ENCODE assay signal across 8 cellular contexts in the genomic region with DNA sequence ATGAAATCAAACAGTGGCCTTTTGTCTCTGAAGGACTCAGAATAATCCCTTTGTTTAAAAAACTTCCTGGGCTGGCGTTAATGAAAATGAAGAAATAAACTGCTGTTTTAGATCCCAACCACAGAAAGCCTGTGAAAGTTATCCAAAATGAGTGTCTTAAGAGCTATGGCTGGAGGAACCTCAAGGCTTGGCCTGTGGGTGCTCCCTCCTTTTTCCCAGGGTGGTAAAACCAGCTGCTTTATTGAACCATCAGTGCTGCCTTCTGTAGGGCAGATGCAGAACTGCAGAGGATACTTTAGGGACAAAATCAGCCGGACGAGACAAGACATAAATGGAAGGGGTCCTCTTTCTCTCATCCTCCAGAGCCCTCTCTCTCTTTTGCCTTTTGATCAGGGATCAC.
DNase-seq lines count a peak whose midpoint lies in the region; ATAC-seq and TF ChIP-seq lines count a peak whose summit lies in the region.

No MANE protein-coding gene starts in this region.

- H3K4me1 ChIP-seq in adrenal gland (replicated peaks in 1 of 2) (peaks cover 2 to 4% of the 10 kb centered on the region in 2 donors), liver (ENCODE audit: control insufficient read depth in 4 of 4, insufficient read depth in 4 of 4, low read length in 3 of 4) (no peaks in the 10 kb centered on the region), spleen (peaks cover 0 to 4% (median 0%) of the 10 kb centered on the region in 6 donors)

- peaks cover 3% of the 10 kb centered on the region for H3K4me1 Mint-ChIP-seq in activated T-cell treated with anti-CD3 and anti-CD28 coated beads, Interleukin-2, amount 50 U/mL, for 24 hours (ENCODE audit: low read depth)

- H3K4me3 ChIP-seq in HFF-Myc (replicated peaks; ENCODE audit: low read depth, low read length) (no peak overlapping the region), adrenal gland (no peak overlapping the region), liver (ENCODE audit: low read depth in 1 of 3, low read length in 3 of 3) (no peak overlapping the region), spleen (no peak overlapping the region)

- no peaks in the 10 kb centered on the region for H3K27me3 Mint-ChIP-seq in activated T-cell treated with anti-CD3 and anti-CD28 coated beads, Interleukin-2, amount 50 U/mL, for 24 hours

- H3K27ac ChIP-seq in adrenal gland (no peak overlapping the region), liver (ENCODE audit: low read depth in 1 of 2, low read length in 2 of 2) (no peak overlapping the region), spleen (no peak overlapping the region), caudate nucleus (ENCODE audit: low read depth, low read length) (no peak overlapping the region)

- H3K36me3 ChIP-seq in adrenal gland (replicated peaks in 1 of 2) = peaks cover 0 to 70% of the 10 kb centered on the region in 2 donors
- peaks cover 11 to 86% (median 62%) of the 10 kb centered on the region in 4 donors for H3K36me3 ChIP-seq in liver (ENCODE audit: control insufficient read depth in 4 of 4, insufficient read depth in 3 of 4, low read depth in 1 of 4, low read length in 3 of 4)
- H3K36me3 ChIP-seq in spleen = peaks cover 0 to 100% (median 80%) of the 10 kb centered on the region in 6 donors

- no peak overlapping the region for H3K9ac ChIP-seq in liver (ENCODE audit: low read depth in 1 of 2, low read length in 2 of 2)

- H3K9me3 ChIP-seq in adrenal gland (replicated peaks in 1 of 3) (no peaks in the 10 kb centered on the region), liver (ENCODE audit: control insufficient read depth in 4 of 4, low read length in 3 of 4) (no peaks in the 10 kb centered on the region), spleen (no peaks in the 10 kb centered on the region)

- H3K27ac Mint-ChIP-seq in activated T-cell treated with anti-CD3 and anti-CD28 coated beads, Interleukin-2, amount 50 U/mL, for 24 hours = no peak overlapping the region

- intact Hi-C loops in adrenal gland (cut with DNase I) = no loop called here
- intact Hi-C loops in spleen (cut with DNase I; ENCODE audit: low total_unique reads) = no loop called here

- H3K27me3 ChIP-seq in adrenal gland (no peaks in the 10 kb centered on the region), liver (ENCODE audit: control insufficient read depth in 4 of 4, insufficient read depth in 4 of 4, low read length in 3 of 4) (no peaks in the 10 kb centered on the region), spleen (replicated peaks in 1 of 7) (no peaks in the 10 kb centered on the region)

- peaks cover 97% of the 10 kb centered on the region for H3K36me3 Mint-ChIP-seq in activated T-cell treated with anti-CD3 and anti-CD28 coated beads, Interleukin-2, amount 50 U/mL, for 24 hours (ENCODE audit: low read depth)

- WGBS in adrenal gland, 4 donors = 88 to 95% (median 92%) methylated on average over 3 of the region's 3 CpGs
- 92% methylated on average over 3 of the region's 3 CpGs for WGBS in liver
- 85 to 93% (median 91%) methylated on average over 3 of the region's 3 CpGs for WGBS in spleen, 5 donors

- peak; percentile 57 for TF ChIP-seq CTCF in HFF-Myc (IDR thresholded peaks at IDR 0.05; ENCODE audit: low read depth, low read length, missing control alignments)
- peak in 5 of 6 experiments; percentile 5 to 50 (median 44) for TF ChIP-seq CTCF in adrenal gland (IDR thresholded peaks at IDR 0.05)
- TF ChIP-seq CTCF in liver (IDR thresholded peaks at IDR 0.05; ENCODE audit: low read depth, low read length, missing input control) = peak; percentile 31
- peak in 5 of 11 experiments; percentile 18 to 38 (median 22) for TF ChIP-seq CTCF in spleen (IDR thresholded peaks at IDR 0.05 in 8 of 11, conservative IDR thresholded peaks at IDR 0.05 in 3 of 11)

- ATAC-seq in HG03565 (IDR thresholded peaks at IDR 0.05; ENCODE audit: unreplicated experiment) = no peak

- DNase-seq in D341Med (ENCODE audit: low spot score) = peak; percentile 55
- DNase-seq in HFF-Myc (ENCODE audit: extremely low read depth, low read depth) = no peak
- no peak for DNase-seq in adrenal gland
- DNase-seq in activated T-cell treated with anti-CD3 and anti-CD28 coated beads, Interleukin-2, amount 50 U/mL, for 24 hours = no peak
- no peak for DNase-seq in spleen
- DNase-seq in caudate nucleus (lab: John Stamatoyannopoulos, UW) = no peak

- TF ChIP-seq RAD21 in liver (IDR thresholded peaks at IDR 0.05) = peak in 1 of 2 donors; percentile 56

- no peak for TF ChIP-seq POLR2A in adrenal gland (IDR thresholded peaks at IDR 0.05)
- TF ChIP-seq POLR2A in spleen (IDR thresholded peaks at IDR 0.05) = no peak

- no peaks in the 10 kb centered on the region for H3K9me3 Mint-ChIP-seq in activated T-cell treated with anti-CD3 and anti-CD28 coated beads, Interleukin-2, amount 50 U/mL, for 24 hours

- H3K4me3 Mint-ChIP-seq in activated T-cell treated with anti-CD3 and anti-CD28 coated beads, Interleukin-2, amount 50 U/mL, for 24 hours = no peak overlapping the region

TF ChIP-seq in liver, 16 proteins besides CTCF, POLR2A, EP300 and RAD21:
- TF ChIP-seq RXRA (IDR thresholded peaks at IDR 0.05) (no peak), FOXA1 (IDR thresholded peaks at IDR 0.05) (no peak), YY1 (IDR thresholded peaks at IDR 0.05) (no peak), JUND (IDR thresholded peaks at IDR 0.05) (no peak), HNF4A (conservative IDR thresholded peaks at IDR 0.05) (no peak), EGR1 (IDR thresholded peaks at IDR 0.05; ENCODE audit: low read depth in 2 of 2) (no peak), TAF1 (conservative IDR thresholded peaks at IDR 0.05) (no peak), ZBTB33 (IDR thresholded peaks at IDR 0.05) (no peak), NR2F2 (IDR thresholded peaks at IDR 0.05) (no peak), REST (IDR thresholded peaks at IDR 0.05) (no peak)
- TF ChIP-seq, protein P1, sequence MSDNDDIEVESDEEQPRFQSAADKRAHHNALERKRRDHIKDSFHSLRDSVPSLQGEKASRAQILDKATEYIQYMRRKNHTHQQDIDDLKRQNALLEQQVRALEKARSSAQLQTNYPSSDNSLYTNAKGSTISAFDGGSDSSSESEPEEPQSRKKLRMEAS (IDR thresholded peaks at IDR 0.05) = no peak
- TF ChIP-seq, protein P2, sequence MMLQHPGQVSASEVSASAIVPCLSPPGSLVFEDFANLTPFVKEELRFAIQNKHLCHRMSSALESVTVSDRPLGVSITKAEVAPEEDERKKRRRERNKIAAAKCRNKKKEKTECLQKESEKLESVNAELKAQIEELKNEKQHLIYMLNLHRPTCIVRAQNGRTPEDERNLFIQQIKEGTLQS (IDR thresholded peaks at IDR 0.05) = no peak
